ENCODE assay signal across 16 cellular contexts in genomic region chr4:93334003-93334402, GRCh38.
DNase-seq lines count a peak whose midpoint lies in the region; ATAC-seq and TF ChIP-seq lines count a peak whose summit lies in the region.
"Had no signal": no experiment of that assay in that cellular context is flagged by ENCODE, and none has a peak within 500 bp of the region (broad histone marks: within the 10 kb centered on the region; RNA-seq: fewer than 3 reads in every experiment).

No MANE protein-coding gene starts in this region.

- no peak overlapping the region for H3K27ac Mint-ChIP-seq in nephron progenitor cell
- H3K27ac Mint-ChIP-seq in activated T-helper 2 cell treated with anti-CD3 and anti-CD28 coated beads, Interferon-gamma antibody, Interleukin-2, Interleukin-4, amounts not matched to agents 10 μg/mL and 5 μg/mL and 100 μg/mL, durations not matched to agents 14 hours and 24 hours and 36 hours = no peak overlapping the region
- H3K27ac Mint-ChIP-seq: activated CD4-positive, alpha-beta memory T cell treated with anti-CD3 and anti-CD28 coated beads, Interleukin-2, amount 10 ng/mL, durations not matched to agents 7 days and 5 days; activated naive CD8-positive, alpha-beta T cell treated with anti-CD3 and anti-CD28 coated beads, Interleukin-2, amount 10 ng/mL, durations not matched to agents 7 days and 5 days had no signal

- H4K20me1 ChIP-seq in PC-3 (ENCODE audit: low read length) = no peaks in the 10 kb centered on the region

- H3K9me3 Mint-ChIP-seq in nephron progenitor cell = no peaks in the 10 kb centered on the region
- H3K9me3 Mint-ChIP-seq in activated T-helper 2 cell treated with anti-CD3 and anti-CD28 coated beads, Interferon-gamma antibody, Interleukin-2, Interleukin-4, amounts not matched to agents 10 μg/mL and 5 μg/mL and 100 μg/mL, durations not matched to agents 14 hours and 24 hours and 36 hours = no peaks in the 10 kb centered on the region
- H3K9me3 Mint-ChIP-seq: activated naive CD8-positive, alpha-beta T cell treated with anti-CD3 and anti-CD28 coated beads, Interleukin-2, amount 10 ng/mL, durations not matched to agents 7 days and 5 days had no signal

- CTCF ChIA-PET in PC-3 (lab: Charles Lee) = no interaction called here

- TF ChIP-seq POLR2A in GM18505 (IDR thresholded peaks at IDR 0.05; ENCODE audit: borderline replicate concordance, extremely low read depth, insufficient read depth, insufficient read length) = no peak

- intact Hi-C loops in activated T-helper 2 cell treated with anti-CD3 and anti-CD28 coated beads, Interferon-gamma antibody, Interleukin-2, Interleukin-4, amounts not matched to agents 10 μg/mL and 5 μg/mL and 100 μg/mL, durations not matched to agents 14 hours and 24 hours and 36 hours (cut with micrococcal nuclease) = no loop called here
- intact Hi-C loops in PC-3 (cut with micrococcal nuclease) = no loop called here

- no peak overlapping the region for H3K4me2 ChIP-seq in PC-3 (ENCODE audit: low read length)

- POLR2A ChIA-PET in PC-3 (lab: Charles Lee; ENCODE audit: unreplicated experiment) = no interaction called here

- H3K27me3 Mint-ChIP-seq in nephron progenitor cell (ENCODE audit: low read depth, poor library complexity) = peaks cover 3% of the 10 kb centered on the region
- H3K27me3 Mint-ChIP-seq in activated T-helper 2 cell treated with anti-CD3 and anti-CD28 coated beads, Interferon-gamma antibody, Interleukin-2, Interleukin-4, amounts not matched to agents 10 μg/mL and 5 μg/mL and 100 μg/mL, durations not matched to agents 14 hours and 24 hours and 36 hours (ENCODE audit: low read depth) = no peaks in the 10 kb centered on the region
- H3K27me3 Mint-ChIP-seq: activated CD4-positive, alpha-beta memory T cell treated with anti-CD3 and anti-CD28 coated beads, Interleukin-2, amount 10 ng/mL, durations not matched to agents 7 days and 5 days; activated naive CD8-positive, alpha-beta T cell treated with anti-CD3 and anti-CD28 coated beads, Interleukin-2, amount 10 ng/mL, durations not matched to agents 7 days and 5 days had no signal

- H3K36me3 ChIP-seq in PC-3 (ENCODE audit: low read depth, low read length) = no peaks in the 10 kb centered on the region
- H3K36me3 ChIP-seq: gastroesophageal sphincter, stomach had no signal

- TF ChIP-seq CTCF in nephron progenitor cell (IDR thresholded peaks at IDR 0.05) (no peak), PC-3 (conservative IDR thresholded peaks at IDR 0.05; ENCODE audit: low read depth, low read length) (no peak)

- BruUV-seq in PC-3 (replicated peaks; lab: Mats Ljungman, UMichigan) = no TSS peak

- H3K27me3 ChIP-seq in PC-3 (ENCODE audit: low read length) = no peaks in the 10 kb centered on the region
- H3K27me3 ChIP-seq: gastroesophageal sphincter, stomach had no signal

- H3F3A ChIP-seq in PC-3 (ENCODE audit: low read length, unreplicated experiment) = no peaks in the 10 kb centered on the region

- H3K4me3 Mint-ChIP-seq in nephron progenitor cell = no peak overlapping the region
- H3K4me3 Mint-ChIP-seq in activated T-helper 2 cell treated with anti-CD3 and anti-CD28 coated beads, Interferon-gamma antibody, Interleukin-2, Interleukin-4, amounts not matched to agents 10 μg/mL and 5 μg/mL and 100 μg/mL, durations not matched to agents 14 hours and 24 hours and 36 hours (ENCODE audit: low read depth) = no peak overlapping the region
- H3K4me3 Mint-ChIP-seq: activated CD4-positive, alpha-beta memory T cell treated with anti-CD3 and anti-CD28 coated beads, Interleukin-2, amount 10 ng/mL, durations not matched to agents 7 days and 5 days; activated naive CD8-positive, alpha-beta T cell treated with anti-CD3 and anti-CD28 coated beads, Interleukin-2, amount 10 ng/mL, durations not matched to agents 7 days and 5 days had no signal

- H3K27ac ChIP-seq in PC-3 (ENCODE audit: low read length) = no peak overlapping the region
- H3K27ac ChIP-seq: gastroesophageal sphincter, stomach had no signal

- no peaks in the 10 kb centered on the region for H3K79me2 ChIP-seq in PC-3 (ENCODE audit: low read length)

- no peak overlapping the region for H2AFZ ChIP-seq in PC-3 (ENCODE audit: low read length)

- H3K4me1 ChIP-seq in PC-3 (ENCODE audit: insufficient read depth, low read length) = no peaks in the 10 kb centered on the region
- H3K4me1 ChIP-seq: gastroesophageal sphincter, stomach had no signal

- no peaks in the 10 kb centered on the region for H3K4me1 Mint-ChIP-seq in nephron progenitor cell
- no peaks in the 10 kb centered on the region for H3K4me1 Mint-ChIP-seq in activated T-helper 2 cell treated with anti-CD3 and anti-CD28 coated beads, Interferon-gamma antibody, Interleukin-2, Interleukin-4, amounts not matched to agents 10 μg/mL and 5 μg/mL and 100 μg/mL, durations not matched to agents 14 hours and 24 hours and 36 hours (ENCODE audit: low read depth)
- H3K4me1 Mint-ChIP-seq: activated CD4-positive, alpha-beta memory T cell treated with anti-CD3 and anti-CD28 coated beads, Interleukin-2, amount 10 ng/mL, durations not matched to agents 7 days and 5 days; activated naive CD8-positive, alpha-beta T cell treated with anti-CD3 and anti-CD28 coated beads, Interleukin-2, amount 10 ng/mL, durations not matched to agents 7 days and 5 days had no signal

- ATAC-seq in GM18505 (IDR thresholded peaks at IDR 0.05; ENCODE audit: unreplicated experiment) (peak; percentile 57), GM21360 (IDR thresholded peaks at IDR 0.05; ENCODE audit: unreplicated experiment) (peak; percentile 64), HG02981 (IDR thresholded peaks at IDR 0.05; ENCODE audit: unreplicated experiment) (peak; percentile 90), PC-3 (no peak)
- ATAC-seq: gastroesophageal sphincter, left lobe of liver had no signal

- H3K9ac ChIP-seq in PC-3 (ENCODE audit: low read length) = no peak overlapping the region

- DNase-seq in NCI-H1694 (lab: John Stamatoyannopoulos, UW) (peak; percentile 81), CD1c-positive myeloid dendritic cell (ENCODE audit: extremely low spot score) (no peak), nephron progenitor cell (no peak), PC-3 (no peak)
- no peak for DNase-seq in activated T-helper 2 cell treated with anti-CD3 and anti-CD28 coated beads, Interferon-gamma antibody, Interleukin-2, Interleukin-4, amounts not matched to agents 10 μg/mL and 5 μg/mL and 100 μg/mL, durations not matched to agents 14 hours and 24 hours and 36 hours (ENCODE audit: low spot score)
- DNase-seq: activated CD4-positive, alpha-beta memory T cell treated with anti-CD3 and anti-CD28 coated beads, Interleukin-2, amount 10 ng/mL, durations not matched to agents 7 days and 5 days; activated naive CD8-positive, alpha-beta T cell treated with anti-CD3 and anti-CD28 coated beads, Interleukin-2, amount 10 ng/mL, durations not matched to agents 7 days and 5 days; GOT3; KBM-7; stimulated activated CD4-positive, alpha-beta T cell treated with anti-CD3 and anti-CD28 coated beads, Interleukin-2, amount 100 ng/mL, for 48 hours; stomach had no signal

- H3K36me3 Mint-ChIP-seq in nephron progenitor cell (ENCODE audit: low read depth) = no peaks in the 10 kb centered on the region
- H3K36me3 Mint-ChIP-seq in activated T-helper 2 cell treated with anti-CD3 and anti-CD28 coated beads, Interferon-gamma antibody, Interleukin-2, Interleukin-4, amounts not matched to agents 10 μg/mL and 5 μg/mL and 100 μg/mL, durations not matched to agents 14 hours and 24 hours and 36 hours (ENCODE audit: low read depth) = no peaks in the 10 kb centered on the region
- H3K36me3 Mint-ChIP-seq: activated naive CD8-positive, alpha-beta T cell treated with anti-CD3 and anti-CD28 coated beads, Interleukin-2, amount 10 ng/mL, durations not matched to agents 7 days and 5 days had no signal

- H3K4me3 ChIP-seq in PC-3 (ENCODE audit: low read length) = no peak overlapping the region
- H3K4me3 ChIP-seq: gastroesophageal sphincter, stomach had no signal

- H3K9me3 ChIP-seq in PC-3 (ENCODE audit: low read length) = no peaks in the 10 kb centered on the region
- H3K9me3 ChIP-seq: gastroesophageal sphincter, stomach had no signal

- H3K9me2 ChIP-seq in PC-3 (replicated peaks; ENCODE audit: low read length) = no peaks in the 10 kb centered on the region
